Comparison of ENCODE assay signal across 1 cellular context in the genomic region with DNA sequence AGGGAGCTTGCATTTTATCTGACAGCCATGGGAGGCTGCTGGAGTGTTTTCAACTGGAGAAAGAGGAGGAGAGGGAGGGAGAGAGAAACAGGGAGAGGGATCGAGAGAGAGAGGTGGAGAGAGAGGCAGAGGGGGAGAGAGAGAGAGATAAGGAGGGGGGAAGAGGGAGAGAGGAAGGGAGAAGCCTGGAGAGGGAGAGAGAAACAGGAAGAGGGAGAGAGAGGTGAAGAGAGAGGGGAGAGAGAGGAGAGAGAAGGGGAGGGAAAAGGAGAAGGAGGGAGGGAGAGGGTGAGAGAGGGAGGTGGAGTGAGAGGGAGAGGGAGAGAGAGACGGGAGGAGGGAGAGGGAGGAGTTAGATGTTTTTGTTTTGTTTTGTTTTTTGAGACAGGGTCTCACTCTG.
TF ChIP-seq lines count a peak whose summit lies in the region.

No MANE protein-coding gene starts in this region.

TF ChIP-seq in H1, 55 proteins besides CTCF, POLR2A, EP300 and RAD21:
- TF ChIP-seq NRF1 (IDR thresholded peaks at IDR 0.05; ENCODE audit: low read depth, low read length), result no peak
- TF ChIP-seq SUZ12 (IDR thresholded peaks at IDR 0.05; ENCODE audit: low read length), result peak; percentile 36; the same call in 1 of the 2 replicates
- TF ChIP-seq SIRT6 (IDR thresholded peaks at IDR 0.05; ENCODE audit: low read length), result no peak
TF ChIP-seq in H1: peak in this region for 1.
